ENCODE assay signal across 20 cellular contexts in genomic region chr5:156147948-156148285, GRCh38.
"Had no signal": no experiment of that assay in that cellular context is flagged by ENCODE, and none has a peak within 500 bp of the region (broad histone marks: within the 10 kb centered on the region; RNA-seq: fewer than 3 reads in every experiment).

No MANE protein-coding gene starts in this region.

- H3K4me1 Mint-ChIP-seq: memory B cell, nephron progenitor cell had no signal

- H3K4me3 Mint-ChIP-seq: activated T-cell treated with anti-CD3 and anti-CD28 coated beads, Interleukin-2, amount 50 U/mL, for 24 hours; endodermal cell; memory B cell; nephron progenitor cell; stimulated activated naive CD8-positive, alpha-beta T cell treated with anti-CD3 and anti-CD28 coated beads, Interleukin-15, Interleukin-2, amounts not matched to agents 100 ng/mL and 50 ng/mL, for 24 hours; T-helper 1 cell treated with Interleukin-12 subunit alpha and Interleukin-12 subunit beta and Interleukin-4 antibody, amounts not matched to agents 30 μg/mL and 1 μg/mL, for 36 hours had no signal

- H3K4me1 ChIP-seq: testis, upper lobe of right lung had no signal

- DNase-seq: activated CD4-positive, alpha-beta T cell treated with anti-CD3 and anti-CD28 coated beads, Interleukin-2, amount 50 U/mL, for 4 hours; activated CD4-positive, CD25-positive, alpha-beta regulatory T cell treated with anti-CD3 and anti-CD28 coated beads, Interleukin-2, amount 50 U/mL, for 72 hours; activated effector memory CD4-positive, alpha-beta T cell treated with Interleukin-2 at 50 U/mL for 16 hours; activated T-cell treated with anti-CD3 and anti-CD28 coated beads, Interleukin-2, amount 50 U/mL, for 24 hours; cerebellar nuclear complex; endodermal cell; erythroblast; head of caudate nucleus; left ventricle myocardium inferior; nephron progenitor cell; stimulated activated CD4-positive, alpha-beta T cell treated with anti-CD3 and anti-CD28 coated beads, Interleukin-4, amount 100 ng/mL, for 24 hours; testis; upper lobe of right lung had no signal

- H3K27me3 Mint-ChIP-seq: activated T-cell treated with anti-CD3 and anti-CD28 coated beads, Interleukin-2, amount 50 U/mL, for 24 hours; memory B cell had no signal

- H3K9me3 ChIP-seq: testis, upper lobe of right lung had no signal

- H3K9me3 Mint-ChIP-seq: activated naive CD4-positive, alpha-beta T cell treated with anti-CD3 and anti-CD28 coated beads, Interleukin-2, amount 50 U/mL, for 72 hours; activated T-cell treated with anti-CD3 and anti-CD28 coated beads, Interleukin-2, amount 50 U/mL, for 24 hours; memory B cell; stimulated activated naive CD8-positive, alpha-beta T cell treated with anti-CD3 and anti-CD28 coated beads, Interleukin-15, Interleukin-2, amounts not matched to agents 100 ng/mL and 50 ng/mL, for 24 hours; T-helper 1 cell treated with Interleukin-12 subunit alpha and Interleukin-12 subunit beta and Interleukin-4 antibody, amounts not matched to agents 30 μg/mL and 1 μg/mL, for 36 hours had no signal

- H3K36me3 Mint-ChIP-seq: activated naive CD4-positive, alpha-beta T cell treated with anti-CD3 and anti-CD28 coated beads, Interleukin-2, amount 50 U/mL, for 72 hours; memory B cell had no signal

- H3K27ac Mint-ChIP-seq: activated naive CD4-positive, alpha-beta T cell treated with anti-CD3 and anti-CD28 coated beads, Interleukin-2, amount 50 U/mL, for 72 hours; activated T-cell treated with anti-CD3 and anti-CD28 coated beads, Interleukin-2, amount 50 U/mL, for 24 hours; endodermal cell; memory B cell; nephron progenitor cell; stimulated activated naive CD8-positive, alpha-beta T cell treated with anti-CD3 and anti-CD28 coated beads, Interleukin-15, Interleukin-2, amounts not matched to agents 100 ng/mL and 50 ng/mL, for 24 hours; T-helper 1 cell treated with Interleukin-12 subunit alpha and Interleukin-12 subunit beta and Interleukin-4 antibody, amounts not matched to agents 30 μg/mL and 1 μg/mL, for 36 hours had no signal

- H3K27me3 ChIP-seq: testis, upper lobe of right lung had no signal

- H3K36me3 ChIP-seq: left ventricle myocardium inferior, upper lobe of right lung had no signal

- ATAC-seq: activated naive CD4-positive, alpha-beta T cell treated with anti-CD3 and anti-CD28 coated beads, Interleukin-2, amount 50 U/mL, for 72 hours; sciatic nerve; upper lobe of right lung had no signal

- H3K27ac ChIP-seq: left ventricle myocardium inferior, testis, upper lobe of right lung had no signal

- H3K4me3 ChIP-seq: left ventricle myocardium inferior, testis, upper lobe of right lung had no signal

- FAIRE-seq: islet of Langerhans, TTC549 had no signal
